ENCODE assay signal across 8 cellular contexts in genomic region chr5:154460172-154460571, GRCh38. TPM values are rescaled to one million over a fixed set of nuclear protein-coding genes. Genes with fewer than 3 reads are reported as not detected.
"Had no signal": no experiment of that assay in that cellular context is flagged by ENCODE, and none has a peak within 500 bp of the region (broad histone marks: within the 10 kb centered on the region; RNA-seq: fewer than 3 reads in every experiment).

No MANE protein-coding gene starts in this region.

- H3K4me3 ChIP-seq: GM23338 had no signal

- H2AFZ ChIP-seq: GM23338 had no signal

- ATAC-seq: GM23338 had no signal

- FAIRE-seq: H1, H54, HTR-8/SVneo had no signal

- DNase-seq: H9, HCEC 1CT had no signal

- H3K4me2 ChIP-seq: GM23338 had no signal

RNA-seq across cellular contexts. Expression of gene HAND1, which starts 17.9 kb away (rescaled TPM):
- total RNA-seq: GM23338, H1, H9, HT-29 had no signal
- polyA plus RNA-seq: GM23338, IgD-negative memory B cell had no signal
